In genomic region chr9:17813798-17814197, GRCh38 we compare ENCODE assay signal across 1 cellular context.
TF ChIP-seq lines count a peak whose summit lies in the region.

No MANE protein-coding gene starts in this region.

TF ChIP-seq in GM23338, 12 proteins besides CTCF, POLR2A, EP300 and RAD21 (continued from another document):
- TF ChIP-seq ZNF462 (CRISPR knock-in tag; IDR thresholded peaks at IDR 0.05) = no peak
- TF ChIP-seq CREB1 (CRISPR knock-in tag; IDR thresholded peaks at IDR 0.05; ENCODE audit: low read depth) = no peak
- no peak for TF ChIP-seq EZH2phosphoT487 (IDR thresholded peaks at IDR 0.05; ENCODE audit: unreplicated experiment)
- TF ChIP-seq REST (IDR thresholded peaks at IDR 0.05; ENCODE audit: unreplicated experiment) = no peak
- no peak for TF ChIP-seq EZH2 (IDR thresholded peaks at IDR 0.05; ENCODE audit: low read depth, unreplicated experiment)
- TF ChIP-seq NANOG (IDR thresholded peaks at IDR 0.05; ENCODE audit: borderline replicate concordance) = no peak
- TF ChIP-seq ZNF114 (CRISPR knock-in tag; IDR thresholded peaks at IDR 0.05) = no peak
- TF ChIP-seq ETS1 (IDR thresholded peaks at IDR 0.05) = no peak
- TF ChIP-seq POLR2AphosphoS5 (IDR thresholded peaks at IDR 0.05; ENCODE audit: low read depth) = no peak
